In the genomic region with DNA sequence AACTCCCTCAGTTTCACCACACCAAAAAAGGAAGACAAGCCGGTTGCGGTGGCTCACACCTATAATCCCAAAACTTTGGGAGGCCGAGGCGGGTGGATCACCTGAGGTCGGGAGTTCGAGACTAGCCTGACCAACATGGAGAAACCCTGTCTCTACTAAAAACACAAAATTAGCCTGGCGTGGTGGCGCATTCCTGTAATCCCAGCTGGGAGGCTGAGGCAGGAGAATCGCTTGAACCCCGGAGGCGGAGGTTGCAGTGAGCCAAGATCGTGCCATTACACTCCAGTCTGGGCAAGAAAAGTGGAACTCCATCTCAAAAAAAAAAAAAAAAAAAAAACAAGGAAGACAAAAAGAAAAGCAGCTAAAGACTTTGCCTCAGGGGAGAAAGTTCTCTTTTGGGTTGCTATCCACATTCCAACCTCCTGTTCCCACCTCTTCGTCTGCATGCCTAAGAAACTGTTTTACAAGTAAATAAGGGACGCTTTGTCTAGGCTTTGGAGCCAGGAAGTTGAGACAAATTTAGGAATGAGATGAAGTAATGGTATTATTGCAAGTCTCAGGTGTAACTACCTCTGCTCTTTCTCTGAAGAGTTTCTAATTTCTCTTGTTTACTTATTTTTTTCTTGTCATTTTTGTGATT, we compare ENCODE assay signal across 10 cellular contexts. TPM values are rescaled to one million over a fixed set of nuclear protein-coding genes. Genes with fewer than 3 reads are reported as not detected.
"Had no signal": no experiment of that assay in that cellular context is flagged by ENCODE, and none has a peak within 500 bp of the region (broad histone marks: within the 10 kb centered on the region; RNA-seq: fewer than 3 reads in every experiment).

No MANE protein-coding gene starts in this region.

RNA-seq across cellular contexts. Expression of a gene that starts 4.7 kb away (rescaled TPM):
- total RNA-seq: activated CD4-positive, alpha-beta T cell treated with anti-CD3 and anti-CD28 coated beads, Interleukin-2, amount 10 ng/mL, durations not matched to agents 7 days and 5 days; activated CD8-positive, alpha-beta T cell treated with anti-CD3 and anti-CD28 coated beads, Interleukin-2, amount 10 ng/mL, durations not matched to agents 7 days and 5 days; activated naive CD8-positive, alpha-beta T cell treated with anti-CD3 and anti-CD28 coated beads, Interleukin-2, amount 10 ng/mL, durations not matched to agents 7 days and 5 days; activated T-helper 2 cell treated with anti-CD3 and anti-CD28 coated beads, Interferon-gamma antibody, Interleukin-2, Interleukin-4, amounts not matched to agents 10 μg/mL and 5 μg/mL and 100 μg/mL, durations not matched to agents 14 hours and 24 hours and 36 hours; body of pancreas; left lobe of liver; lung; myocyte; omental fat pad; uterus had no signal
- polyA plus RNA-seq: lung had no signal

RNA-seq across cellular contexts. Expression of a gene that starts 19.3 kb away (rescaled TPM):
- total RNA-seq: activated CD4-positive, alpha-beta T cell treated with anti-CD3 and anti-CD28 coated beads, Interleukin-2, amount 10 ng/mL, durations not matched to agents 7 days and 5 days; activated CD8-positive, alpha-beta T cell treated with anti-CD3 and anti-CD28 coated beads, Interleukin-2, amount 10 ng/mL, durations not matched to agents 7 days and 5 days; body of pancreas; left lobe of liver; myocyte had no signal
